Comparison of ENCODE assay signal across 8 cellular contexts in the genomic region with DNA sequence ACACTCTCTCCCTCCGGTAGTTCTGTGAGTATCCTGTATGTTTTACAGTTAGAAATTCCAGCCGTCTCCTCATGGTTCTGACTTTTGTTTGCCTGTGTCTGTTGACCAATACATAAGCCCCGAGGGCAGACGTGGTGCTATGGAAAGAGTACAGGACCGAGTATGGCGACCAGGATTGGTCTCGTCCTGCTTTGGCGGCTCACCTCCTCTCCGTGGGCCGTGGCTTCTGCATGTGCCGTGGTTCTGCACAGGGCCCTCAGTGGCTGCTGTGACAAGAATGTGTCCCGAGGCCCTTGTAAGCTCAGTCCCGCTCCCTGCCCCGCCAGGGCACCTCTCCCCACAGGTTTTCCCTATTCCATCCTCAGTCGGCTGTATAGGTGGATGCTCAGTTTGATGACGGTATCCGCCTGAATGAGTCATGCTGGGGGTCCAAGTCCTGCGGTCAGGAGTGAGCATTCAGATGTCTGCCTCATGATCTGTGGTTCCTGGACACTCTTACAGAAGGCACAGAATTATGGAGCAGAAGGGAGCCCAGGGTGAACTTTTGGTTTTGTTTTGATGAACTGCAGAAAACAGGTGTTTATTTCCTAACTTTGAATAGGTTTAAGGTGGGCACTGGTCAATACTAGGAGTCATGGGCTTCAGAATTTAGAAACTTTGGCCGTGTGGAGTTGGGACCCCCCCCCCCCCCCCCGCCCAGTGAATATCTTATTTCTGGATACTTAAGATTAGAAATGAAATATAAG. TPM values are rescaled to one million over a fixed set of nuclear protein-coding genes. Genes with fewer than 3 reads are reported as not detected.
DNase-seq lines count a peak whose midpoint lies in the region; ATAC-seq and TF ChIP-seq lines count a peak whose summit lies in the region.

No MANE protein-coding gene starts in this region.

- peaks cover 27% of the 10 kb centered on the region for H3K36me3 ChIP-seq in right atrium auricular region

- peaks cover 3% of the 10 kb centered on the region for H3K36me3 Mint-ChIP-seq in activated CD8-positive, alpha-beta T cell treated with anti-CD3 and anti-CD28 coated beads for 36 hours (ENCODE audit: low read depth)

- CTCF ChIA-PET in activated CD8-positive, alpha-beta T cell treated with anti-CD3 and anti-CD28 coated beads for 36 hours (lab: Charles Lee), result interaction anchor here (1.0 to 4.1 kb wide), 2 partner anchors 8 to 50 kb away, joined by 3 to 23 read pairs; no protein-coding TSS in a partner anchor

- no peak overlapping the region for H3K27ac ChIP-seq in right atrium auricular region

- H3K9me3 ChIP-seq in right atrium auricular region, result no peaks in the 10 kb centered on the region

- no peaks in the 10 kb centered on the region for H3K27me3 ChIP-seq in right atrium auricular region

- peak overlapping the region; percentile 75 to 97 for H3K4me3 ChIP-seq in right atrium auricular region
- peak overlapping the region; percentile 75 for H3K4me3 ChIP-seq in iPS-11a (ENCODE audit: low read depth, low read length)

- intact Hi-C loops in Right ventricle myocardium inferior (cut with DNase I), result no loop called here
- intact Hi-C loops in activated CD8-positive, alpha-beta T cell treated with anti-CD3 and anti-CD28 coated beads for 36 hours (cut with micrococcal nuclease), result no loop called here

- POLR2A ChIA-PET in activated CD8-positive, alpha-beta T cell treated with anti-CD3 and anti-CD28 coated beads for 36 hours (lab: Charles Lee), result interaction anchor here (1.0 to 1.7 kb wide), 3 partner anchors 7 to 336 kb away, joined by 4 to 6 read pairs (median 4); partner anchors contain the start of gene GID8

- peak overlapping the region; percentile 79 for H3K4me3 Mint-ChIP-seq in activated CD8-positive, alpha-beta T cell treated with anti-CD3 and anti-CD28 coated beads for 36 hours
- H3K4me3 Mint-ChIP-seq in stimulated activated naive CD8-positive, alpha-beta T cell treated with anti-CD3 and anti-CD28 coated beads, Interleukin-15, amount 100 ng/mL, for 72 hours, result peak overlapping the region; percentile 85 to 97

- peaks cover 21% of the 10 kb centered on the region for H3K4me1 Mint-ChIP-seq in activated CD8-positive, alpha-beta T cell treated with anti-CD3 and anti-CD28 coated beads for 36 hours (ENCODE audit: low read depth)
- peaks cover 34% of the 10 kb centered on the region for H3K4me1 Mint-ChIP-seq in stimulated activated naive CD8-positive, alpha-beta T cell treated with anti-CD3 and anti-CD28 coated beads, Interleukin-15, amount 100 ng/mL, for 72 hours

- peak overlapping the region; percentile 72 for H3K27ac Mint-ChIP-seq in activated CD8-positive, alpha-beta T cell treated with anti-CD3 and anti-CD28 coated beads for 36 hours
- peak overlapping the region; percentile 96 to 97 for H3K27ac Mint-ChIP-seq in stimulated activated naive CD8-positive, alpha-beta T cell treated with anti-CD3 and anti-CD28 coated beads, Interleukin-15, amount 100 ng/mL, for 72 hours

- peaks cover 0 to 23% of the 10 kb centered on the region in 2 donors for H3K4me1 ChIP-seq in right atrium auricular region

- H3K27me3 Mint-ChIP-seq in activated CD8-positive, alpha-beta T cell treated with anti-CD3 and anti-CD28 coated beads for 36 hours, result no peaks in the 10 kb centered on the region
- H3K27me3 Mint-ChIP-seq in stimulated activated naive CD8-positive, alpha-beta T cell treated with anti-CD3 and anti-CD28 coated beads, Interleukin-15, amount 100 ng/mL, for 72 hours, result no peaks in the 10 kb centered on the region

- no peak for DNase-seq in right atrium auricular region (ENCODE audit: low spot score)
- no peak for DNase-seq in Right ventricle myocardium inferior (ENCODE audit: missing footprints)
- DNase-seq in activated CD8-positive, alpha-beta T cell treated with anti-CD3 and anti-CD28 coated beads for 36 hours, result no peak
- no peak for DNase-seq in stimulated activated naive CD8-positive, alpha-beta T cell treated with anti-CD3 and anti-CD28 coated beads, Interleukin-15, amount 100 ng/mL, for 72 hours
- DNase-seq in NCI-H510A (lab: John Stamatoyannopoulos, UW), result no peak
- DNase-seq in stimulated activated CD4-positive, alpha-beta T cell treated with anti-CD3 and anti-CD28 coated beads, Interleukin-15, amount 100 ng/mL, for 24 hours, result no peak

- ATAC-seq in Right ventricle myocardium inferior (no peak), HG02981 (IDR thresholded peaks at IDR 0.05; ENCODE audit: unreplicated experiment) (no peak)
- ATAC-seq in activated CD8-positive, alpha-beta T cell treated with anti-CD3 and anti-CD28 coated beads for 36 hours, result no peak
- no peak for ATAC-seq in stimulated activated naive CD8-positive, alpha-beta T cell treated with anti-CD3 and anti-CD28 coated beads, Interleukin-15, amount 100 ng/mL, for 72 hours

- no peak for TF ChIP-seq CTCF in right atrium auricular region (IDR thresholded peaks at IDR 0.05)
- no peak for TF ChIP-seq CTCF in activated CD8-positive, alpha-beta T cell treated with anti-CD3 and anti-CD28 coated beads for 36 hours (IDR thresholded peaks at IDR 0.05)

- no peaks in the 10 kb centered on the region for H3K9me3 Mint-ChIP-seq in activated CD8-positive, alpha-beta T cell treated with anti-CD3 and anti-CD28 coated beads for 36 hours
- no peaks in the 10 kb centered on the region for H3K9me3 Mint-ChIP-seq in stimulated activated naive CD8-positive, alpha-beta T cell treated with anti-CD3 and anti-CD28 coated beads, Interleukin-15, amount 100 ng/mL, for 72 hours

RNA-seq across cellular contexts. Expression of gene ARFGAP1, which starts 1.2 kb away (rescaled TPM):
- total RNA-seq in right atrium auricular region (10 to 100 TPM; 19.1 to 20.7 TPM), Right ventricle myocardium inferior (28.8 TPM)
- 10 to 100 TPM; 71.3 to 75.0 TPM for total RNA-seq in activated CD8-positive, alpha-beta T cell treated with anti-CD3 and anti-CD28 coated beads for 36 hours

RNA-seq across cellular contexts. Expression of gene COL20A1, which starts 19.2 kb away (rescaled TPM):
- total RNA-seq in right atrium auricular region (not detected), Right ventricle myocardium inferior (not detected)
- under 1 TPM in 1 of 2 experiments, not detected in 1; 0.04 TPM for total RNA-seq in activated CD8-positive, alpha-beta T cell treated with anti-CD3 and anti-CD28 coated beads for 36 hours

RNA-seq across cellular contexts. Expression of gene NKAIN4, which starts 19.5 kb away (rescaled TPM):
- not detected for total RNA-seq in right atrium auricular region
- not detected for total RNA-seq in Right ventricle myocardium inferior
- not detected for total RNA-seq in activated CD8-positive, alpha-beta T cell treated with anti-CD3 and anti-CD28 coated beads for 36 hours

RNA-seq across cellular contexts. Expression of gene BIRC7, which starts 38.1 kb away (rescaled TPM):
- total RNA-seq in right atrium auricular region (not detected), Right ventricle myocardium inferior (not detected)
- total RNA-seq in activated CD8-positive, alpha-beta T cell treated with anti-CD3 and anti-CD28 coated beads for 36 hours, result 1 to 10 TPM; 5.1 to 5.3 TPM

RNA-seq across cellular contexts. Expression of gene YTHDF1, which starts 57.9 kb away (rescaled TPM):
- total RNA-seq in right atrium auricular region (10 to 100 TPM; 15.7 to 26.1 TPM), Right ventricle myocardium inferior (22.9 TPM)
- total RNA-seq in activated CD8-positive, alpha-beta T cell treated with anti-CD3 and anti-CD28 coated beads for 36 hours, result 10 to 100 TPM; 31.0 TPM
